12 cellular contexts compared by ENCODE assay signal in the genomic region with DNA sequence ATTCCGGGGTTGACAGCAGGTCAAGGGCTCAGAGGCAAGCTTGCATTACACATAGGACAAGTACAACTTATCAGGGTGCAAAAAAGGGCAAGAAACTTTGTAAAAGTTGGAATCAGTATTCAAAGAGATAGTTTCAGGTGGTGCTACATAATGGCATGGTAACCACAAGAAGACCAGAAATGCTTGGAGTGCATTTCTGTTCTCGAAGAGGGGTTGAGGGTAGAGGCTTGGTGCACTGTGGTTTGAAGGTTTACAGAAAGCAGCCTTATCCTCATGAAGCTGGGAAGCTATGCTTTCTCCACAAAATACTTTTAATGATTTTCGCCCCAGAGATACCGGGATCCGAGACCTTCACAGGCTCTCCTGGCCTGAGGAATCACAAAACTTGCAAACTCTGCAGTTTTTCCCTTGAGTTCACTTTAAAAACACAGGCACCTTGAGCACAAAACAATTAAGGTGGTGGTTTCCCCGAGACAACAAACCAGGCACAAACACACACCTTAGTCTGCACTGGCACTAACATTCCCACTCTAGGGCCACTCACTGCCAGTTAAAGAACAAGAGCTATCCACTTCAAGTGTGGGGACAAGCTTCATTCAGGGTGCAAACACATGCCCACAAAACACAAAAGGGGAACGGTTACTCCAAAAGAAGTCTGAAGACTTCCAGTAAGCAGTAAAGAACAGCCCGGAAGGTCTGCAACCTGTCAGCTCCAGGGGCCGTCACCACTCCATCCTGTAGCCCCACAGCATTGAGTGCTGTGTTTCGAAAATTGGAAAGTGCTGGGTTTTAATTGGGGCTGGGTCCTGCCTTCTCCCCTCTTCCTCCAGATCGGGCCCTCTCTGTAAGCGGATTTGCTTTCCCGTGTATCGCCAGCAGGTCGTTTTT. TPM values are rescaled to one million over a fixed set of nuclear protein-coding genes. Genes with fewer than 3 reads are reported as not detected.
DNase-seq lines count a peak whose midpoint lies in the region; ATAC-seq, FAIRE-seq and TF ChIP-seq lines count a peak whose summit lies in the region.
"Had no signal": no experiment of that assay in that cellular context is flagged by ENCODE, and none has a peak within 500 bp of the region (broad histone marks: within the 10 kb centered on the region; RNA-seq: fewer than 3 reads in every experiment).

No MANE protein-coding gene starts in this region.

- H3K36me3 Mint-ChIP-seq in natural killer cell, result no peaks in the 10 kb centered on the region

- no peak for TF ChIP-seq POLR2A in A549 (IDR thresholded peaks at IDR 0.05; ENCODE audit: low read length)

- H3K27ac Mint-ChIP-seq in natural killer cell, result no peak overlapping the region

- POLR2A ChIA-PET in A549 (lab: Yijun Ruan, JAX), result no interaction called here

- ATAC-seq in A549, result no peak
- ATAC-seq in natural killer cell, result no peak
- ATAC-seq in GM21576 (IDR thresholded peaks at IDR 0.05; ENCODE audit: unreplicated experiment), result no peak
- ATAC-seq in HG02571 (IDR thresholded peaks at IDR 0.05; ENCODE audit: unreplicated experiment), result no peak
- ATAC-seq: left lobe of liver had no signal

- 88% methylated on average over 15 of the region's 15 CpGs for WGBS in A549 (ENCODE audit: missing lambda C conversion rate)

- peaks cover 28 to 31% of the 10 kb centered on the region in 2 donors for H3K4me1 Mint-ChIP-seq in natural killer cell

- H3K4me3 ChIP-seq in A549, result no peak overlapping the region
- peak overlapping the region; percentile 62 for H3K4me3 ChIP-seq in HUES6 (ENCODE audit: low read depth, low read length)

- no peak overlapping the region for H3K9ac ChIP-seq in HUES6 (ENCODE audit: low read length)

- H3K27me3 ChIP-seq in HUES6 (ENCODE audit: control insufficient read depth, insufficient read depth, low read length), result peaks cover 74% of the 10 kb centered on the region

- intact Hi-C loops in natural killer cell (cut with micrococcal nuclease), result loop anchor here (2.0 to 10.0 kb wide), 6 partner anchors 24 to 590 kb away; no protein-coding TSS in a partner anchor

- no peaks in the 10 kb centered on the region for H3K9me3 Mint-ChIP-seq in natural killer cell

- no peaks in the 10 kb centered on the region for H3K9me3 ChIP-seq in A549
- H3K9me3 ChIP-seq in HUES6 (ENCODE audit: control insufficient read depth, insufficient read depth, low read depth, low read length), result no peaks in the 10 kb centered on the region

- CTCF ChIA-PET in A549 (lab: Yijun Ruan, JAX), result interaction anchor here (0.8 to 2.0 kb wide), 2 partner anchors 9 to 10 kb away, joined by 4 to 10 read pairs; no protein-coding TSS in a partner anchor

- no peak for TF ChIP-seq EP300 in A549 (IDR thresholded peaks at IDR 0.05)

- TF ChIP-seq CTCF in A549 (IDR thresholded peaks at IDR 0.05) (no peak), natural killer cell (IDR thresholded peaks at IDR 0.05) (no peak), GM20000 (IDR thresholded peaks at IDR 0.05; ENCODE audit: extremely low read depth, missing control alignments) (no peak)

- H3K27me3 Mint-ChIP-seq in natural killer cell (ENCODE audit: low read depth in 2 of 2), result peaks cover 54 to 62% of the 10 kb centered on the region in 2 donors

- FAIRE-seq in A549 (lab: Jason Lieb, UNC), result no peak
- FAIRE-seq: colon had no signal

- peaks cover 33% of the 10 kb centered on the region for H3K4me1 ChIP-seq in A549
- peaks cover 32% of the 10 kb centered on the region for H3K4me1 ChIP-seq in HUES6 (ENCODE audit: control insufficient read depth, insufficient read depth, low read length)

- no peak for TF ChIP-seq RAD21 in A549 (conservative IDR thresholded peaks at IDR 0.05 in 1 of 2, IDR thresholded peaks at IDR 0.05 in 1 of 2)

- peak overlapping the region; percentile 88; the same call in 2 of the 3 replicates for H3K4me2 ChIP-seq in A549

- DNase-seq in A549 (ENCODE audit: low read depth in 1 of 2, low spot score in 1 of 2) (no peak), cerebellar cortex (ENCODE audit: low spot score) (peak; percentile 45), natural killer cell (no peak), dermis blood vessel endothelial cell (no peak), GM20000 (ENCODE audit: low spot score) (no peak)
- DNase-seq: Calu3; stimulated activated CD4-positive, alpha-beta T cell treated with anti-CD3 and anti-CD28 coated beads, Interleukin-4, amount 100 ng/mL, for 1 hour had no signal

- H3K36me3 ChIP-seq in HUES6 (ENCODE audit: control insufficient read depth, insufficient read depth, low read length), result no peaks in the 10 kb centered on the region

- peak overlapping the region; percentile 89 for H3K4me3 Mint-ChIP-seq in natural killer cell

- no peak overlapping the region for H3K27ac ChIP-seq in A549
- H3K27ac ChIP-seq in HUES6 (ENCODE audit: low read depth, low read length), result no peak overlapping the region

TF ChIP-seq in A549, 52 proteins besides CTCF, POLR2A, EP300 and RAD21:
- TF ChIP-seq MAFK (IDR thresholded peaks at IDR 0.05; ENCODE audit: partially characterized antibody) (peak; percentile 84), POLR2AphosphoS2 (conservative IDR thresholded peaks at IDR 0.05; ENCODE audit: low read length) (no peak)

RNA-seq across cellular contexts. Expression of a gene that starts 29.7 kb away (rescaled TPM):
- polyA plus RNA-seq in A549 (2011; rRNA removed) (21.3 and 25.8 TPM in 2 replicates), A549 (2017; fragmentation: RNase III; extraction: RNeasy Plus Mini Kit Qiagen cat#74134 plus additional on column Dnase treatment) (6.5 to 6.7 TPM (median 6.7 TPM) in 3 replicates)
- polyA plus RNA-seq in A549 (2012; cell fraction: cytosol; rRNA removed), result 7.6 and 9.7 TPM in 2 replicates
- 6.6 and 9.0 TPM in 2 replicates for polyA plus RNA-seq in A549 (2012; cell fraction: nucleus; rRNA removed)
- polyA minus RNA-seq in A549 (2011; rRNA and poly(A)+ RNA removed), result 91.4 and 115 TPM in 2 replicates
- total RNA-seq in natural killer cell (1 to 10 TPM; 3.5 to 6.5 (median 3.6) TPM), dermis blood vessel endothelial cell (12.4 and 23.2 TPM in 2 replicates)
